Comparison of ENCODE assay signal across 8 cellular contexts in the genomic region with DNA sequence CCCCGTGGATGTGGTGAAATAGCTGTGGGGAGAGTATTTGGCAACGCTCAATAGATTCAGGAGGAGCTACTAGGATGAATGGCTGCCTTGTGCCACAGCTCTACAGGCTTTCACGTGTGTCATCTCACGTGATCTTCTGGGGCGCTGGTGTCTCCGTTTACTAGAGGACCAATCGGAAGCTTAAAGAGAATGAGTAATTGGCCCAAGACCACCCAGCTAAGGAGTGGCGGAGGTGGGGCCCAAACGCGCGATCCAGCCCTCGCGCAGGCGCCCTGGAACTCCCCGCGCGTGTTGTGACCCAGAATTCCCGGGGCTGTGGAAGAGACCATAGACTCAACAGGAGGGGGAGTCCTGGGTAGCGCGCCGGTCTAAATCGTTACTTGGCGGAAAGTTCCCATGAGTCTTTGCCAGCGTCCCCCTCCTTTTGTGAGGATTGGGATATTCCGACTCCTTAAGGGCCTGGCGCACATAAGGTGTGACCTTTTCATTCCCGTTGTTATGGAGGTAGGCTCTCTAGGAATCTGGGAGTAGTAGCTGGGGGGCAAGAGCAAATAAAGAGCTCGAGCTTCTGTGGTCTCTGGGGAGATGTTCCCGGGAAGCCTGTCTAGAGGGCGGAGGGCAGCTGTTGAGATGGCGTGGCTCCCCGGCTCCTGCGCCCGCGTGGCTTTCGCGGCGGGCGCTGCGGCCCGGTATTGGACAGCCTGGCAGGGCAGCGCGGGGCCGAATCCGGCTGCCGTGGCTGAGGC. TPM values are rescaled to one million over a fixed set of nuclear protein-coding genes. Genes with fewer than 3 reads are reported as not detected.
DNase-seq lines count a peak whose midpoint lies in the region; ATAC-seq and TF ChIP-seq lines count a peak whose summit lies in the region.

No MANE protein-coding gene starts in this region.

- H3K27me3 ChIP-seq in hepatocyte (no peaks in the 10 kb centered on the region), rectal smooth muscle tissue (ENCODE audit: control insufficient read depth, insufficient read depth, low read length) (no peaks in the 10 kb centered on the region), aorta (ENCODE audit: control insufficient read depth in 1 of 2, insufficient read depth in 2 of 2, low read length in 1 of 2) (no peaks in the 10 kb centered on the region)

- H3K9me2 ChIP-seq in hepatocyte (replicated peaks; ENCODE audit: insufficient read depth) = no peaks in the 10 kb centered on the region

- no peak for TF ChIP-seq CTCF in hepatocyte (IDR thresholded peaks at IDR 0.05; ENCODE audit: poor library complexity)

- peak; percentile 72 for ATAC-seq in GM18508 (IDR thresholded peaks at IDR 0.05; ENCODE audit: insufficient read depth, unreplicated experiment)
- peak; percentile 76 for ATAC-seq in HG02981 (IDR thresholded peaks at IDR 0.05; ENCODE audit: unreplicated experiment)
- peak; percentile 95 for ATAC-seq in aorta (ENCODE audit: low FRiP score)

- peaks cover 40% of the 10 kb centered on the region for H4K20me1 ChIP-seq in hepatocyte (ENCODE audit: insufficient read depth, poor library complexity, severe bottlenecking)

- peaks cover 33% of the 10 kb centered on the region for H3K4me1 ChIP-seq in hepatocyte (ENCODE audit: insufficient read depth)
- peaks cover 8% of the 10 kb centered on the region for H3K4me1 ChIP-seq in rectal smooth muscle tissue (ENCODE audit: control insufficient read depth, insufficient read depth, low read length)
- peaks cover 2 to 5% of the 10 kb centered on the region in 2 donors for H3K4me1 ChIP-seq in aorta (ENCODE audit: control insufficient read depth in 1 of 2, insufficient read depth in 2 of 2, low read length in 2 of 2)

- under 1% methylated on average over 46 of the region's 46 CpGs for WGBS in hepatocyte (ENCODE audit: low lambda C conversion rate, missing lambda C conversion rate)
- WGBS in aorta, 2 donors = 0 to 1% methylated on average over 46 of the region's 46 CpGs

- peak; percentile 88 for DNase-seq in NCI-H2029 (lab: John Stamatoyannopoulos, UW)
- DNase-seq in T-helper 9 cell = peak; percentile 84
- DNase-seq in astrocyte of the hippocampus (ENCODE audit: low read depth, low spot score) = peak; percentile 99
- DNase-seq in hepatocyte (ENCODE audit: low spot score) = peak; percentile 99
- DNase-seq in aorta = peak; percentile 95 to 97

- intact Hi-C loops in aorta (cut with DNase I) = loop anchor here in 1 of 2 donors (5.0 kb wide), 1 partner anchor 56 kb away; a partner anchor contains a TSS

- H3K36me3 ChIP-seq in hepatocyte (replicated peaks; ENCODE audit: insufficient read depth, low read depth) = peaks cover 4% of the 10 kb centered on the region
- H3K36me3 ChIP-seq in rectal smooth muscle tissue (ENCODE audit: control insufficient read depth, insufficient read depth, low read length) = peaks cover 19% of the 10 kb centered on the region
- H3K36me3 ChIP-seq in aorta (ENCODE audit: control insufficient read depth in 1 of 2, insufficient read depth in 2 of 2, low read length in 1 of 2) = peaks cover 0 to 5% of the 10 kb centered on the region in 2 donors

- H3K9ac ChIP-seq in rectal smooth muscle tissue (ENCODE audit: low read length) = peak overlapping the region; percentile 64

- peak overlapping the region; percentile 92 for H3K27ac ChIP-seq in hepatocyte
- H3K27ac ChIP-seq in rectal smooth muscle tissue (ENCODE audit: low read depth, low read length) = peak overlapping the region; percentile 72
- H3K27ac ChIP-seq in aorta (ENCODE audit: low read depth in 1 of 2, low read length in 2 of 2) = peak overlapping the region in 1 of 2 donors; percentile 73

- H3K4me2 ChIP-seq in hepatocyte = peak overlapping the region; percentile 92

- H3K79me2 ChIP-seq in hepatocyte = peaks cover 37% of the 10 kb centered on the region

- peak overlapping the region; percentile 39 for H2AFZ ChIP-seq in hepatocyte

- H3K9me3 ChIP-seq in hepatocyte (ENCODE audit: low read depth) = no peaks in the 10 kb centered on the region
- no peaks in the 10 kb centered on the region for H3K9me3 ChIP-seq in aorta (ENCODE audit: control insufficient read depth, low read length)

- peak overlapping the region; percentile 59 for H3K4me3 ChIP-seq in hepatocyte
- peak overlapping the region; percentile 77 for H3K4me3 ChIP-seq in rectal smooth muscle tissue (ENCODE audit: low read length)
- peak overlapping the region; percentile 64 to 70 for H3K4me3 ChIP-seq in aorta (ENCODE audit: low read length in 2 of 2)

RNA-seq across cellular contexts. Expression of a gene that starts 23.4 kb away (rescaled TPM):
- total RNA-seq in hepatocyte = 1.8 and 7.7 TPM in 2 replicates
- 10.1 and 15.2 TPM in 2 replicates for polyA plus RNA-seq in hepatocyte
- 10 to 100 TPM; 33.4 to 40.3 TPM for total RNA-seq in aorta
- polyA plus RNA-seq in aorta = 10 to 100 TPM in 1 of 2 donors, 1 to 10 TPM in 1; 8.5 to 27.7 TPM

RNA-seq across cellular contexts. Expression of a gene that starts 53.3 kb away (rescaled TPM):
- 15.0 and 18.0 TPM in 2 replicates for total RNA-seq in hepatocyte
- 7.7 and 10.7 TPM in 2 replicates for polyA plus RNA-seq in hepatocyte
- total RNA-seq in aorta = 1 to 10 TPM; 2.4 to 4.8 TPM
- 10 to 100 TPM in 1 of 2 donors, 1 to 10 TPM in 1; 3.9 to 14.1 TPM for polyA plus RNA-seq in aorta

RNA-seq across cellular contexts. Expression of a gene that starts 57.8 kb away (rescaled TPM):
- total RNA-seq in hepatocyte (1,250 and 1,335 TPM in 2 replicates), aorta (100 to 1,000 TPM; 809 to 914 TPM)
- polyA plus RNA-seq in hepatocyte (2,041 and 2,117 TPM in 2 replicates), aorta (1,000 to 10,000 TPM in 1 of 2 donors, 100 to 1,000 TPM in 1; 929 to 1,130 TPM)
